In genomic region chr20:36299459-36299858, GRCh38 we compare ENCODE assay signal across 2 cellular contexts.
TF ChIP-seq lines count a peak whose summit lies in the region.

No MANE protein-coding gene starts in this region.

TF ChIP-seq in HepG2, 621 proteins besides CTCF, POLR2A, EP300 and RAD21:
- peak; percentile 86 for TF ChIP-seq ZNF24 (IDR thresholded peaks at IDR 0.05)
- peak; percentile 73 for TF ChIP-seq ZNF629 (CRISPR knock-in tag; conservative IDR thresholded peaks at IDR 0.05)
- no peak for TF ChIP-seq RELA (CRISPR knock-in tag; IDR thresholded peaks at IDR 0.05)
- no peak for TF ChIP-seq ZNF773 (CRISPR knock-in tag; IDR thresholded peaks at IDR 0.05; ENCODE audit: borderline replicate concordance)

TF ChIP-seq in H1, 55 proteins besides CTCF, POLR2A, EP300 and RAD21:
- TF ChIP-seq NANOG (IDR thresholded peaks at IDR 0.05; ENCODE audit: insufficient read depth, low read depth, low read length, poor library complexity, severe bottlenecking) = no peak
- no peak for TF ChIP-seq JUND (IDR thresholded peaks at IDR 0.05; ENCODE audit: low read length)
- TF ChIP-seq CHD1 (IDR thresholded peaks at IDR 0.05; ENCODE audit: low read depth, low read length) = no peak
- TF ChIP-seq BACH1 (IDR thresholded peaks at IDR 0.05; ENCODE audit: low read length) = no peak
- peak; percentile 30; the same call in 1 of the 2 replicates for TF ChIP-seq KDM1A (IDR thresholded peaks at IDR 0.05; ENCODE audit: borderline replicate concordance, low read length)
- TF ChIP-seq SAP30 (IDR thresholded peaks at IDR 0.05; ENCODE audit: insufficient read depth, insufficient replicate concordance, low read length) = no peak
